ENCODE assay signal across 21 cellular contexts in genomic region chr10:25142465-25142864, GRCh38. TPM values are rescaled to one million over a fixed set of nuclear protein-coding genes. Genes with fewer than 3 reads are reported as not detected.
"Had no signal": no experiment of that assay in that cellular context is flagged by ENCODE, and none has a peak within 500 bp of the region (broad histone marks: within the 10 kb centered on the region; RNA-seq: fewer than 3 reads in every experiment).

No MANE protein-coding gene starts in this region.

- H3K9me3 ChIP-seq: mucosa of descending colon, ovary, right lobe of liver, transverse colon had no signal

- H3K4me2 ChIP-seq: hepatocyte, smooth muscle cell had no signal

- H2AFZ ChIP-seq: hepatocyte had no signal

- H3K36me3 ChIP-seq: left ventricle myocardium inferior, ovary, right lobe of liver, transverse colon had no signal

- H3K4me1 ChIP-seq: left ventricle myocardium inferior, right lobe of liver, transverse colon had no signal

- H3K79me2 ChIP-seq: hepatocyte had no signal

- H3K4me3 ChIP-seq: dorsolateral prefrontal cortex, hepatocyte, left ventricle myocardium inferior, mucosa of descending colon, ovary, right lobe of liver, smooth muscle cell, transverse colon had no signal

- FAIRE-seq: kidney had no signal

- DNase-seq: activated CD4-positive, alpha-beta T cell treated with anti-CD3 and anti-CD28 coated beads, Interleukin-2, amount 50 U/mL, for 1 hour; activated CD8-positive, alpha-beta memory T cell treated with anti-CD3 and anti-CD28 coated beads for 24 hours; activated naive CD8-positive, alpha-beta T cell treated with anti-CD3 and anti-CD28 coated beads, Interleukin-2, amount 10 ng/mL, durations not matched to agents 7 days and 5 days; aorta; dorsolateral prefrontal cortex; endodermal cell; kidney; left ventricle myocardium inferior; mucosa of descending colon; naive thymus-derived CD4-positive, alpha-beta T cell; ovary; right lobe of liver; stimulated activated CD4-positive, alpha-beta T cell treated with anti-CD3 and anti-CD28 coated beads, Interleukin-4, amount 100 ng/mL, for 4 hours; stimulated activated CD8-positive, alpha-beta memory T cell treated with anti-CD3 and anti-CD28 coated beads, Interleukin-4, amount 100 ng/mL, for 48 hours; stimulated activated naive CD4-positive, alpha-beta T cell treated with Interleukin-2 at 50 U/mL for 16 hours; T-helper 9 cell; transverse colon had no signal

- H3K27ac ChIP-seq: dorsolateral prefrontal cortex, hepatocyte, left ventricle myocardium inferior, ovary, right lobe of liver, transverse colon had no signal

- H3K27me3 ChIP-seq: dorsolateral prefrontal cortex, hepatocyte, ovary, right lobe of liver, transverse colon had no signal

- ATAC-seq: activated CD4-positive, CD25-positive, alpha-beta regulatory T cell treated with anti-CD3 and anti-CD28 coated beads, Interleukin-2, amount 50 U/mL, for 24 hours; mucosa of descending colon; naive thymus-derived CD4-positive, alpha-beta T cell; right lobe of liver had no signal

RNA-seq across cellular contexts. Expression of gene GPR158, which starts 32.3 kb away (rescaled TPM):
- total RNA-seq: activated naive CD8-positive, alpha-beta T cell treated with anti-CD3 and anti-CD28 coated beads, Interleukin-2, amount 10 ng/mL, durations not matched to agents 7 days and 5 days; epithelial cell of proximal tubule; left ventricle myocardium inferior; naive thymus-derived CD4-positive, alpha-beta T cell had no signal
- polyA plus RNA-seq: aorta; naive thymus-derived CD4-positive, alpha-beta T cell had no signal
